In the genomic region with DNA sequence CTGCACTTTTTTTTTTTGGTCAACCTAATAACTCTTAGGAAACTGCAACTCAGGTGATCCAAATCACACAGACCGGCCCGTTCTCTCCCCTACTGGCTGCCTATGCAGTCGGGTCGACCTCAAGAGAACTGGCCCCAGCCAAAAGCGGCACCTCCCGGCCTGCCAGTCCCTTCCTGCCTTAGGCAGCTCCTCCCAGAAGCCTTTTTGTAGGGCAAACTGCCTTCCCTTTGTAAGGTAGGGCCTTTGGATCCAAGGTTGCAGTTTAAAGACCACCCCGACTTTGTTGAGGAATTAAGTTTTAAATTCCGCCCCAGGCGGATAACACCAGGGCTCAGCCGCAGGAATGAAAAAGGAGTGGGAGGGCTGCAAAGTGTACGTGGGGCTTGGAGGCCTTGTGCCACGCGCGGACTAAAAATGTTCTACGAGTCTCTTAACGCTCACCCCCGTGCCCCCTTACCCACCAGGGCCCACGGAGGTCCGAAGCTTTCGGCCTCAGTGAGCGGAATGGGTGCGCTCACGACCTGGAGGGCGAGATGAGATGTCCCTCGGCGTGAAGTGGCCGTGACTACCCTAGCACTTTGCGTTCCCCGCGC, we compare ENCODE assay signal across 8 cellular contexts. TPM values are rescaled to one million over a fixed set of nuclear protein-coding genes. Genes with fewer than 3 reads are reported as not detected.
DNase-seq lines count a peak whose midpoint lies in the region; ATAC-seq lines count a peak whose summit lies in the region.

No MANE protein-coding gene starts in this region.

- WGBS in right cardiac atrium = 4% methylated on average over 30 of the region's 30 CpGs

- no peaks in the 10 kb centered on the region for H3K27me3 ChIP-seq in right cardiac atrium (ENCODE audit: control insufficient read depth, insufficient read depth)

- H3K4me1 ChIP-seq in right cardiac atrium (ENCODE audit: control insufficient read depth, insufficient read depth, low read length) = no peaks in the 10 kb centered on the region

- intact Hi-C loops in right cardiac atrium (cut with DNase I) = no loop called here

- H3K4me3 Mint-ChIP-seq in activated naive CD4-positive, alpha-beta T cell treated with anti-CD3 and anti-CD28 coated beads, Interleukin-2, amount 10 ng/mL, durations not matched to agents 7 days and 5 days = peak overlapping the region; percentile 81

- H3K9me3 Mint-ChIP-seq in activated naive CD4-positive, alpha-beta T cell treated with anti-CD3 and anti-CD28 coated beads, Interleukin-2, amount 10 ng/mL, durations not matched to agents 7 days and 5 days = no peaks in the 10 kb centered on the region

- H3K4me3 ChIP-seq in right cardiac atrium (ENCODE audit: low read length) = peak overlapping the region; percentile 91
- H3K4me3 ChIP-seq in skeletal muscle cell (ENCODE audit: low read depth, low read length) = peak overlapping the region; percentile 87

- H3K36me3 Mint-ChIP-seq in activated naive CD4-positive, alpha-beta T cell treated with anti-CD3 and anti-CD28 coated beads, Interleukin-2, amount 10 ng/mL, durations not matched to agents 7 days and 5 days = peaks cover 37% of the 10 kb centered on the region

- peak; percentile 5 to 24 for ATAC-seq in right cardiac atrium
- no peak for ATAC-seq in HG02852 (IDR thresholded peaks at IDR 0.05; ENCODE audit: unreplicated experiment)

- no peaks in the 10 kb centered on the region for H3K27me3 Mint-ChIP-seq in activated naive CD4-positive, alpha-beta T cell treated with anti-CD3 and anti-CD28 coated beads, Interleukin-2, amount 10 ng/mL, durations not matched to agents 7 days and 5 days

- no peaks in the 10 kb centered on the region for H3K9me3 ChIP-seq in right cardiac atrium (ENCODE audit: control insufficient read depth, low read length)

- H3K27ac ChIP-seq in right cardiac atrium (ENCODE audit: low read length) = no peak overlapping the region

- DNase-seq in SIG-M5 treated with dmso at 0.1 percent for 504 hours (lab: John Stamatoyannopoulos, UW; ENCODE audit: unreplicated experiment) = peak; percentile 13
- DNase-seq in SIG-M5 (lab: John Stamatoyannopoulos, UW) = no peak
- DNase-seq in M059J (ENCODE audit: low read depth) = peak; percentile 55
- DNase-seq in activated naive CD4-positive, alpha-beta T cell treated with anti-CD3 and anti-CD28 coated beads, Interleukin-2, amount 10 ng/mL, durations not matched to agents 7 days and 5 days = peak; percentile 40
- peak in 1 of 3 donors; percentile 23 for DNase-seq in right cardiac atrium
- DNase-seq in skeletal muscle cell (ENCODE audit: low read depth) = no peak
- DNase-seq in DMS153 (lab: John Stamatoyannopoulos, UW) = no peak

- CTCF ChIA-PET in activated naive CD4-positive, alpha-beta T cell treated with anti-CD3 and anti-CD28 coated beads, Interleukin-2, amount 10 ng/mL, durations not matched to agents 7 days and 5 days (lab: Charles Lee) = interaction anchor here (0.6 to 2.5 kb wide), 4 partner anchors 10 to 633 kb away, joined by 3 to 8 read pairs (median 4); no protein-coding TSS in a partner anchor

- H3K4me1 Mint-ChIP-seq in activated naive CD4-positive, alpha-beta T cell treated with anti-CD3 and anti-CD28 coated beads, Interleukin-2, amount 10 ng/mL, durations not matched to agents 7 days and 5 days = peaks cover 40% of the 10 kb centered on the region

- peak overlapping the region; percentile 79 for H3K27ac Mint-ChIP-seq in activated naive CD4-positive, alpha-beta T cell treated with anti-CD3 and anti-CD28 coated beads, Interleukin-2, amount 10 ng/mL, durations not matched to agents 7 days and 5 days

RNA-seq across cellular contexts. Expression of a gene that starts 0.6 kb away (rescaled TPM):
- 15.0 and 24.2 TPM in 2 replicates for total RNA-seq in M059J (2014; rRNA removed; shearing (Covaris generic))
- 10 to 100 TPM; 19.8 to 26.3 (median 22.3) TPM for total RNA-seq in right cardiac atrium
- polyA plus RNA-seq in right cardiac atrium = 19.6 TPM

RNA-seq across cellular contexts. Expression of a gene that starts 56.7 kb away (rescaled TPM):
- 20.1 and 28.4 TPM in 2 replicates for total RNA-seq in M059J (2014; rRNA removed; shearing (Covaris generic))
- 10 to 100 TPM; 15.3 to 18.0 (median 16.6) TPM for total RNA-seq in right cardiac atrium
- polyA plus RNA-seq in right cardiac atrium = 7.2 TPM

Comparison
In these comparisons a context has a peak if more than half of its experiments do, and no peak if none do; other contexts are left out.
1. DNase-seq: peak in SIG-M5 treated with dmso at 0.1 percent for 504 hours (single experiment), M059J (single experiment) and activated naive CD4-positive, alpha-beta T cell treated with anti-CD3 and anti-CD28 coated beads, Interleukin-2, amount 10 ng/mL, durations not matched to agents 7 days and 5 days (single experiment); none in SIG-M5 (single experiment), skeletal muscle cell (single experiment) and DMS153 (single experiment).